Comparison of ENCODE assay signal across 14 cellular contexts in genomic region chr6:45591306-45591705, GRCh38.
DNase-seq lines count a peak whose midpoint lies in the region; ATAC-seq, FAIRE-seq and TF ChIP-seq lines count a peak whose summit lies in the region.
"Had no signal": no experiment of that assay in that cellular context is flagged by ENCODE, and none has a peak within 500 bp of the region (broad histone marks: within the 10 kb centered on the region; RNA-seq: fewer than 3 reads in every experiment).

No MANE protein-coding gene starts in this region.

- 37% methylated on average over 1 of the region's 1 CpG for WGBS in smooth muscle cell (ENCODE audit: low lambda C conversion rate)
- WGBS in body of pancreas, 2 donors: 70 to 76% methylated on average over 1 of the region's 1 CpG

- H3K27ac ChIP-seq in smooth muscle cell (ENCODE audit: low read depth) (peak overlapping the region; percentile 90), body of pancreas (peak overlapping the region in 2 of 4 donors; percentile 42 to 51)
- H3K27ac ChIP-seq: gastrocnemius medialis had no signal

- no peaks in the 10 kb centered on the region for H3K36me3 Mint-ChIP-seq in activated CD8-positive, alpha-beta T cell treated with anti-CD3 and anti-CD28 coated beads, Interleukin-2, amount 10 ng/mL, durations not matched to agents 7 days and 5 days (ENCODE audit: low read depth)
- H3K36me3 Mint-ChIP-seq in activated CD8-positive, alpha-beta T cell treated with anti-CD3 and anti-CD28 coated beads for 36 hours (ENCODE audit: low read depth): no peaks in the 10 kb centered on the region
- H3K36me3 Mint-ChIP-seq: activated naive CD4-positive, alpha-beta T cell treated with anti-CD3 and anti-CD28 coated beads, Interleukin-2, amount 50 U/mL, for 72 hours had no signal

- H3K27me3 ChIP-seq in smooth muscle cell (ENCODE audit: low read depth) (no peaks in the 10 kb centered on the region), body of pancreas (no peaks in the 10 kb centered on the region)
- H3K27me3 ChIP-seq: gastrocnemius medialis, tibial artery had no signal

- peak overlapping the region; percentile 78 for H3K9ac ChIP-seq in smooth muscle cell (ENCODE audit: low read depth)

- H3K27me3 Mint-ChIP-seq in activated CD8-positive, alpha-beta T cell treated with anti-CD3 and anti-CD28 coated beads, Interleukin-2, amount 10 ng/mL, durations not matched to agents 7 days and 5 days (ENCODE audit: low read depth): peaks cover 1% of the 10 kb centered on the region
- H3K27me3 Mint-ChIP-seq in activated CD8-positive, alpha-beta T cell treated with anti-CD3 and anti-CD28 coated beads for 36 hours: no peaks in the 10 kb centered on the region
- H3K27me3 Mint-ChIP-seq: dendritic cell treated with granulocyte-macrophage colony-stimulating factor and Interleukin-4, amounts not matched to agents 40 ng/mL and 50 ng/mL, for 4 days had no signal

- no peak overlapping the region for H3K27ac Mint-ChIP-seq in activated CD8-positive, alpha-beta T cell treated with anti-CD3 and anti-CD28 coated beads, Interleukin-2, amount 10 ng/mL, durations not matched to agents 7 days and 5 days
- no peak overlapping the region for H3K27ac Mint-ChIP-seq in activated CD8-positive, alpha-beta T cell treated with anti-CD3 and anti-CD28 coated beads for 36 hours
- H3K27ac Mint-ChIP-seq: activated naive CD4-positive, alpha-beta T cell treated with anti-CD3 and anti-CD28 coated beads, Interleukin-2, amount 50 U/mL, for 72 hours; dendritic cell treated with granulocyte-macrophage colony-stimulating factor and Interleukin-4, amounts not matched to agents 40 ng/mL and 50 ng/mL, for 4 days had no signal

- no peaks in the 10 kb centered on the region for H3K36me3 ChIP-seq in smooth muscle cell (ENCODE audit: low read depth)
- H3K36me3 ChIP-seq in body of pancreas (replicated peaks in 1 of 2; ENCODE audit: insufficient read depth in 1 of 2, low read depth in 2 of 2): no peaks in the 10 kb centered on the region
- H3K36me3 ChIP-seq: gastrocnemius medialis, tibial artery had no signal

- peak; percentile 8 for DNase-seq in activated CD8-positive, alpha-beta T cell treated with anti-CD3 and anti-CD28 coated beads, Interleukin-2, amount 10 ng/mL, durations not matched to agents 7 days and 5 days
- no peak for DNase-seq in activated CD8-positive, alpha-beta T cell treated with anti-CD3 and anti-CD28 coated beads for 36 hours
- DNase-seq in fibroblast of villous mesenchyme (ENCODE audit: low read depth) (peak; percentile 50), smooth muscle cell (lab: John Stamatoyannopoulos, UW; ENCODE audit: unreplicated experiment) (no peak), urothelium cell line (ENCODE audit: low spot score) (no peak), body of pancreas (no peak)
- DNase-seq in stimulated activated CD4-positive, alpha-beta T cell treated with anti-CD3 and anti-CD28 coated beads, Interleukin-12 subunit alpha, Interleukin-12 subunit beta, amount 100 ng/mL, for 4 hours: no peak
- DNase-seq: activated CD4-positive, alpha-beta T cell treated with anti-CD3 and anti-CD28 coated beads, Interleukin-2, amount 50 U/mL, for 48 hours; gastrocnemius medialis; kidney; tibial artery had no signal

- no peak for TF ChIP-seq CTCF in activated CD8-positive, alpha-beta T cell treated with anti-CD3 and anti-CD28 coated beads for 36 hours (IDR thresholded peaks at IDR 0.05)
- no peak for TF ChIP-seq CTCF in fibroblast of villous mesenchyme (IDR thresholded peaks at IDR 0.05; ENCODE audit: insufficient read depth, low read depth, low read length)
- no peak for TF ChIP-seq CTCF in smooth muscle cell (IDR thresholded peaks at IDR 0.05; ENCODE audit: borderline replicate concordance, insufficient read depth, poor library complexity, severe bottlenecking)
- no peak for TF ChIP-seq CTCF in body of pancreas (IDR thresholded peaks at IDR 0.05)

- POLR2A ChIA-PET in activated CD8-positive, alpha-beta T cell treated with anti-CD3 and anti-CD28 coated beads, Interleukin-2, amount 10 ng/mL, durations not matched to agents 7 days and 5 days (lab: Charles Lee): interaction anchor here (0.7 kb wide), 1 partner anchor 38 kb away, joined by 4 read pairs; no protein-coding TSS in a partner anchor
- POLR2A ChIA-PET in activated CD8-positive, alpha-beta T cell treated with anti-CD3 and anti-CD28 coated beads for 36 hours (lab: Charles Lee): interaction anchor here (0.6 kb wide), 1 partner anchor 661 kb away, joined by 3 read pairs; no protein-coding TSS in a partner anchor

- H3K4me2 ChIP-seq in smooth muscle cell: peak overlapping the region; percentile 22

- no peak for ATAC-seq in activated CD8-positive, alpha-beta T cell treated with anti-CD3 and anti-CD28 coated beads, Interleukin-2, amount 10 ng/mL, durations not matched to agents 7 days and 5 days
- ATAC-seq in activated CD8-positive, alpha-beta T cell treated with anti-CD3 and anti-CD28 coated beads for 36 hours: no peak
- ATAC-seq in SK-N-SH treated with all-trans-retinoic acid at 6 μM for 48 hours (peak; percentile 12), body of pancreas (no peak)
- ATAC-seq: activated naive CD4-positive, alpha-beta T cell treated with anti-CD3 and anti-CD28 coated beads, Interleukin-2, amount 50 U/mL, for 72 hours; gastrocnemius medialis had no signal

- no peak for TF ChIP-seq POLR2A in body of pancreas (IDR thresholded peaks at IDR 0.05)

- intact Hi-C loops in activated CD8-positive, alpha-beta T cell treated with anti-CD3 and anti-CD28 coated beads for 36 hours (cut with micrococcal nuclease): no loop called here
- intact Hi-C loops in body of pancreas (cut with DNase I): no loop called here

- H3K9me3 Mint-ChIP-seq in activated CD8-positive, alpha-beta T cell treated with anti-CD3 and anti-CD28 coated beads, Interleukin-2, amount 10 ng/mL, durations not matched to agents 7 days and 5 days (ENCODE audit: insufficient read depth): no peaks in the 10 kb centered on the region
- no peaks in the 10 kb centered on the region for H3K9me3 Mint-ChIP-seq in activated CD8-positive, alpha-beta T cell treated with anti-CD3 and anti-CD28 coated beads for 36 hours
- H3K9me3 Mint-ChIP-seq: activated naive CD4-positive, alpha-beta T cell treated with anti-CD3 and anti-CD28 coated beads, Interleukin-2, amount 50 U/mL, for 72 hours; dendritic cell treated with granulocyte-macrophage colony-stimulating factor and Interleukin-4, amounts not matched to agents 40 ng/mL and 50 ng/mL, for 4 days had no signal

- H3K9me3 ChIP-seq in smooth muscle cell (replicated peaks; ENCODE audit: low read depth): no peaks in the 10 kb centered on the region
- no peaks in the 10 kb centered on the region for H3K9me3 ChIP-seq in body of pancreas
- H3K9me3 ChIP-seq: gastrocnemius medialis, tibial artery had no signal

- H3K4me1 ChIP-seq in smooth muscle cell (ENCODE audit: low read depth) (peaks cover 18% of the 10 kb centered on the region), body of pancreas (peaks cover 17% of the 10 kb centered on the region)

- H3K4me3 Mint-ChIP-seq in activated CD8-positive, alpha-beta T cell treated with anti-CD3 and anti-CD28 coated beads, Interleukin-2, amount 10 ng/mL, durations not matched to agents 7 days and 5 days: no peak overlapping the region
- H3K4me3 Mint-ChIP-seq in activated CD8-positive, alpha-beta T cell treated with anti-CD3 and anti-CD28 coated beads for 36 hours: no peak overlapping the region
- H3K4me3 Mint-ChIP-seq: dendritic cell treated with granulocyte-macrophage colony-stimulating factor and Interleukin-4, amounts not matched to agents 40 ng/mL and 50 ng/mL, for 4 days had no signal

- no peak for FAIRE-seq in urothelium cell line (lab: Jason Lieb, UNC)
- FAIRE-seq: kidney had no signal

- peaks cover 61% of the 10 kb centered on the region for H3K4me1 Mint-ChIP-seq in activated CD8-positive, alpha-beta T cell treated with anti-CD3 and anti-CD28 coated beads, Interleukin-2, amount 10 ng/mL, durations not matched to agents 7 days and 5 days (ENCODE audit: low read depth)
- H3K4me1 Mint-ChIP-seq in activated CD8-positive, alpha-beta T cell treated with anti-CD3 and anti-CD28 coated beads for 36 hours (ENCODE audit: low read depth): peaks cover 74% of the 10 kb centered on the region

- H3F3A ChIP-seq in smooth muscle cell (ENCODE audit: low read depth): peaks cover 14% of the 10 kb centered on the region

- CTCF ChIA-PET in activated CD8-positive, alpha-beta T cell treated with anti-CD3 and anti-CD28 coated beads, Interleukin-2, amount 10 ng/mL, durations not matched to agents 7 days and 5 days (lab: Charles Lee): no interaction called here
- CTCF ChIA-PET in activated CD8-positive, alpha-beta T cell treated with anti-CD3 and anti-CD28 coated beads for 36 hours (lab: Charles Lee): no interaction called here

- no peaks in the 10 kb centered on the region for H3K79me2 ChIP-seq in smooth muscle cell (ENCODE audit: low read depth)

- H3K4me3 ChIP-seq in fibroblast of villous mesenchyme (ENCODE audit: low read depth, low read length): no peak overlapping the region
- no peak overlapping the region for H3K4me3 ChIP-seq in smooth muscle cell
- H3K4me3 ChIP-seq in body of pancreas: no peak overlapping the region
- H3K4me3 ChIP-seq: gastrocnemius medialis, tibial artery had no signal

- H4K20me1 ChIP-seq in smooth muscle cell (ENCODE audit: low read depth): no peaks in the 10 kb centered on the region

- no peak overlapping the region for H2AFZ ChIP-seq in smooth muscle cell (ENCODE audit: low read depth)

TF ChIP-seq in SK-N-SH treated with all-trans-retinoic acid at 6 μM for 48 hours, 23 proteins besides CTCF, POLR2A, EP300 and RAD21:
- TF ChIP-seq ZC3H10 (CRISPR knock-in tag; IDR thresholded peaks at IDR 0.05): no peak

Comparison
In these comparisons a context has a peak if more than half of its experiments do, and no peak if none do; other contexts are left out.
1. DNase-seq: peak in activated CD8-positive, alpha-beta T cell treated with anti-CD3 and anti-CD28 coated beads, Interleukin-2, amount 10 ng/mL, durations not matched to agents 7 days and 5 days (single experiment) and fibroblast of villous mesenchyme (single experiment); none in activated CD8-positive, alpha-beta T cell treated with anti-CD3 and anti-CD28 coated beads for 36 hours (single experiment), smooth muscle cell (single experiment), stimulated activated CD4-positive, alpha-beta T cell treated with anti-CD3 and anti-CD28 coated beads, Interleukin-12 subunit alpha, Interleukin-12 subunit beta, amount 100 ng/mL, for 4 hours (single experiment), urothelium cell line (single experiment) and body of pancreas (0 of 4).